ENCODE assay signal across 8 cellular contexts in the genomic region with DNA sequence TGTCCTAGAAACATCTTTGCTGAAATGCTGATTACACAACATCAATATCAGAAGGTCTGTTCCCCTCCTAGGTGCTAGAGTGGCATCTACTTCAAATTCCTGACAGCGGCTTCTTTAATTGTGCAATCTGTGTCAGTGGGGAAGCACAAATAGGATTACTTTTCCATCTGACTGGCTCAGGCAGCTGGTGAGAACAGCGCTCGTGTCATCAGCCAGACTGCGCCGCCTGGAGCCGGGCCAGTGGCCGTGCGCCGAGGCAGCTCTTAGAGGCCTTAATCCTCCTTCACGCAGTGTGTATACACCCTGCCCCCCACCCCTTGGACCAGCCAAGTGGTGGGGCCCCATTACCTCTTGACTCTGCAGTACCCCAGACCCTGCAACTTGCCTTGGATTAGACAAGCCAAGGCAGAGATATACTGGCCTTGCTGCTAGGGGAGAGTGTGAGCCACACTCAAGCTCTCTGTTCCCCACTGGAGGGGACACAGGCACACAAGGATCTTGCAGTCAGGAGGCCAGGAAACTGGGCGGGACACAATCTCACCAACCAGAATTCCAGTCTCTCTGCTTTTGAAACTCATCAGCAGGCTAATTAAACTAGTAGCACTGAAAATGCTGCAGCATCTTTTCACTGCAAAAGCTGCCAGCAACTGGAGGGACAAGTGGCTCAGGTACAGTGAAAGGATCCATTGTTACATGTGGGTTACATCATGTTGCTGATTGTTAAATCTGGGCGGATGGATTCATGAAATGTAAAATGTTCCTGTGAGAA. TPM values are rescaled to one million over a fixed set of nuclear protein-coding genes. Genes with fewer than 3 reads are reported as not detected.
DNase-seq lines count a peak whose midpoint lies in the region; ATAC-seq and TF ChIP-seq lines count a peak whose summit lies in the region.

No MANE protein-coding gene starts in this region.

- H3K9ac ChIP-seq in BLaER1 (no peak overlapping the region), mucosa of rectum (ENCODE audit: low read depth in 1 of 2, low read length in 2 of 2) (no peak overlapping the region)

- no TSS peak for BruUV-seq in OCI-LY7 (replicated peaks; lab: Mats Ljungman, UMichigan)

- H3K79me2 ChIP-seq in OCI-LY7 (ENCODE audit: insufficient read depth, low read depth, low read length) = peaks cover 100% of the 10 kb centered on the region

- H3K27me3 ChIP-seq in BLaER1 = no peaks in the 10 kb centered on the region
- H3K27me3 ChIP-seq in RWPE2 (ENCODE audit: insufficient read depth, poor library complexity, severe bottlenecking) = no peaks in the 10 kb centered on the region
- H3K27me3 ChIP-seq in mucosa of rectum (ENCODE audit: control insufficient read depth in 2 of 2, insufficient read depth in 2 of 2, low read length in 2 of 2) = no peaks in the 10 kb centered on the region

- peak; percentile 39 for TF ChIP-seq CTCF in RWPE2 (IDR thresholded peaks at IDR 0.05; ENCODE audit: poor library complexity, severe bottlenecking)
- TF ChIP-seq CTCF in epithelial cell of esophagus (IDR thresholded peaks at IDR 0.05; ENCODE audit: insufficient read depth, low read depth, low read length, missing control alignments) = peak; percentile 46
- no peak for TF ChIP-seq CTCF in OCI-LY7 (conservative IDR thresholded peaks at IDR 0.05; ENCODE audit: low read length)

- no peaks in the 10 kb centered on the region for H3K27me3 Mint-ChIP-seq in IgD-negative memory B cell

- H3K9me2 ChIP-seq in OCI-LY7 (ENCODE audit: insufficient read depth, low read length) = no peaks in the 10 kb centered on the region

- H4K20me1 ChIP-seq in BLaER1 = peaks cover 100% of the 10 kb centered on the region
- H4K20me1 ChIP-seq in OCI-LY7 (ENCODE audit: insufficient read depth, low read length) = peaks cover 76% of the 10 kb centered on the region

- POLR2A ChIA-PET in OCI-LY7 (lab: Charles Lee) = no interaction called here

- no peak overlapping the region for H3K4me3 ChIP-seq in BLaER1
- H3K4me3 ChIP-seq in RWPE2 (ENCODE audit: severe bottlenecking) = no peak overlapping the region
- no peak overlapping the region for H3K4me3 ChIP-seq in epithelial cell of esophagus (ENCODE audit: low read length)
- H3K4me3 ChIP-seq in mucosa of rectum (ENCODE audit: low read length in 2 of 2) = no peak overlapping the region
- H3K4me3 ChIP-seq in urinary bladder (ENCODE audit: low read depth, low read length) = no peak overlapping the region
- H3K4me3 ChIP-seq in OCI-LY7 (ENCODE audit: low read depth, low read length, poor library complexity, severe bottlenecking) = no peak overlapping the region

- H3K4me3 Mint-ChIP-seq in IgD-negative memory B cell = no peak overlapping the region

- H3K9me3 ChIP-seq in BLaER1 (no peaks in the 10 kb centered on the region), RWPE2 (ENCODE audit: severe bottlenecking) (no peaks in the 10 kb centered on the region), mucosa of rectum (ENCODE audit: control insufficient read depth in 2 of 2, low read length in 2 of 2) (no peaks in the 10 kb centered on the region), OCI-LY7 (ENCODE audit: low read length) (no peaks in the 10 kb centered on the region)

- H3K27ac ChIP-seq in BLaER1 (no peak overlapping the region; the same call in 1 of the 2 replicates), RWPE2 (ENCODE audit: poor library complexity, severe bottlenecking) (peak overlapping the region; percentile 49), mucosa of rectum (ENCODE audit: low read depth in 2 of 2, low read length in 2 of 2) (peak overlapping the region; percentile 8 to 53), urinary bladder (ENCODE audit: low read depth) (peak overlapping the region; percentile 34), OCI-LY7 (ENCODE audit: low read depth, low read length, poor library complexity, severe bottlenecking) (no peak overlapping the region)

- intact Hi-C loops in OCI-LY7 (cut with micrococcal nuclease; ENCODE audit: unreplicated experiment) = no loop called here

- peak overlapping the region; percentile 40 for H3K4me2 ChIP-seq in BLaER1
- H3K4me2 ChIP-seq in OCI-LY7 (ENCODE audit: low read length) = no peak overlapping the region

- H3K27ac Mint-ChIP-seq in IgD-negative memory B cell = peak overlapping the region; percentile 10 to 95 (median 80)

- no peaks in the 10 kb centered on the region for H3K9me3 Mint-ChIP-seq in IgD-negative memory B cell

- no peak overlapping the region for H2AFZ ChIP-seq in OCI-LY7 (ENCODE audit: low read length)

- peaks cover 38% of the 10 kb centered on the region for H3K36me3 ChIP-seq in BLaER1
- H3K36me3 ChIP-seq in RWPE2 (ENCODE audit: low read depth) = peaks cover 4% of the 10 kb centered on the region; the same call in 1 of the 2 replicates
- peaks cover 0 to 3% of the 10 kb centered on the region in 2 donors for H3K36me3 ChIP-seq in mucosa of rectum (ENCODE audit: control insufficient read depth in 2 of 2, insufficient read depth in 2 of 2, low read length in 2 of 2)
- no peaks in the 10 kb centered on the region for H3K36me3 ChIP-seq in urinary bladder (ENCODE audit: insufficient read depth)
- peaks cover 13% of the 10 kb centered on the region; the same call in 1 of the 2 replicates for H3K36me3 ChIP-seq in OCI-LY7 (ENCODE audit: insufficient read depth, low read length)

- peaks cover 98% of the 10 kb centered on the region for H3K4me1 ChIP-seq in BLaER1
- H3K4me1 ChIP-seq in RWPE2 (ENCODE audit: insufficient read depth, poor library complexity, severe bottlenecking) = peaks cover 72% of the 10 kb centered on the region
- peaks cover 43 to 48% of the 10 kb centered on the region in 2 donors for H3K4me1 ChIP-seq in mucosa of rectum (ENCODE audit: control insufficient read depth in 2 of 2, insufficient read depth in 2 of 2, low read length in 2 of 2)
- peaks cover 10% of the 10 kb centered on the region for H3K4me1 ChIP-seq in urinary bladder (ENCODE audit: insufficient read depth)
- peaks cover 69% of the 10 kb centered on the region for H3K4me1 ChIP-seq in OCI-LY7 (ENCODE audit: insufficient read depth, low read length, poor library complexity, severe bottlenecking)

- CTCF ChIA-PET in OCI-LY7 (lab: Charles Lee; ENCODE audit: unreplicated experiment) = no interaction called here

- DNase-seq in RWPE2 (ENCODE audit: low spot score) (no peak), epithelial cell of esophagus (ENCODE audit: low read depth) (peak; percentile 86), OCI-LY7 (ENCODE audit: low spot score) (no peak)

- peak; percentile 75 for ATAC-seq in RWPE2 (ENCODE audit: low read depth)
- ATAC-seq in GM18502 (IDR thresholded peaks at IDR 0.05; ENCODE audit: poor library complexity, unreplicated experiment) = no peak

- H3K36me3 Mint-ChIP-seq in IgD-negative memory B cell = peaks cover 2% of the 10 kb centered on the region

- H3K4me1 Mint-ChIP-seq in IgD-negative memory B cell = peaks cover 66 to 85% (median 74%) of the 10 kb centered on the region in 3 donors

- WGBS in urinary bladder = 9% methylated on average over 12 of the region's 12 CpGs

RNA-seq across cellular contexts. Expression of a gene that starts 48.9 kb away (rescaled TPM):
- polyA plus RNA-seq in IgD-negative memory B cell (not detected), urinary bladder (1.6 TPM)
- total RNA-seq in urinary bladder (0.74 TPM), OCI-LY7 (2022) (0.67 and 0.74 TPM in 2 replicates)
- 0.08 and 0.25 TPM in 2 replicates for total RNA-seq in OCI-LY7 (2014; rRNA removed; shearing (Covaris generic))

RNA-seq across cellular contexts. Expression of a gene that starts 51.2 kb away (rescaled TPM):
- 20.5 TPM for polyA plus RNA-seq in IgD-negative memory B cell
- total RNA-seq in urinary bladder = 16.4 TPM
- polyA plus RNA-seq in urinary bladder = 28.0 TPM
- total RNA-seq in OCI-LY7 (2014; rRNA removed; shearing (Covaris generic)) = 22.6 and 33.6 TPM in 2 replicates
- total RNA-seq in OCI-LY7 (2022) = 143 and 157 TPM in 2 replicates

Comparison
In these comparisons a context has a peak if more than half of its experiments do, and no peak if none do; other contexts are left out.
1. H3K27ac ChIP-seq: peak in RWPE2 (single experiment), mucosa of rectum (2 of 2) and urinary bladder (single experiment); none in BLaER1 (single experiment) and OCI-LY7 (single experiment).